ENCODE assay signal across 1 cellular context in genomic region chr19:44003461-44004134, GRCh38.
TF ChIP-seq lines count a peak whose summit lies in the region.

No MANE protein-coding gene starts in this region.

TF ChIP-seq in IMR-90, 13 proteins besides CTCF, POLR2A, EP300 and RAD21:
- TF ChIP-seq CEBPB (IDR thresholded peaks at IDR 0.05; ENCODE audit: low read depth, low read length) (peak; percentile 70), FOS (IDR thresholded peaks at IDR 0.05; ENCODE audit: low read depth, low read length) (no peak)
